Comparison of ENCODE assay signal across 24 cellular contexts in genomic region chr5:169460896-169461295, GRCh38.
"Had no signal": no experiment of that assay in that cellular context is flagged by ENCODE, and none has a peak within 500 bp of the region (broad histone marks: within the 10 kb centered on the region; RNA-seq: fewer than 3 reads in every experiment).

No MANE protein-coding gene starts in this region.

- DNase-seq: nephron progenitor cell; occipital lobe; ovary; posterior cingulate gyrus; psoas muscle; right cardiac atrium; right lobe of liver; sigmoid colon; small intestine; stimulated activated CD4-positive, alpha-beta T cell treated with anti-CD3 and anti-CD28 coated beads, Interleukin-15, amount 100 ng/mL, for 24 hours; stimulated activated CD4-positive, alpha-beta T cell treated with anti-CD3 and anti-CD28 coated beads, Interleukin-2, amount 100 ng/mL, for 24 hours; stimulated activated CD4-positive, alpha-beta T cell treated with anti-CD3 and anti-CD28 coated beads, Interleukin-2, amount 100 ng/mL, for 48 hours; stimulated activated CD4-positive, alpha-beta T cell treated with anti-CD3 and anti-CD28 coated beads, Interleukin-4, amount 100 ng/mL, for 24 hours; stimulated activated naive B cell treated with anti-CD40 and anti-IgM and Interleukin-4, amounts not matched to agents 10 μg/mL and 1 μg/mL and 100 μg/mL, for 72 hours; stimulated activated naive CD4-positive, alpha-beta T cell treated with Interleukin-2 at 50 U/mL for 16 hours; stomach; thyroid gland; trophoblast cell; upper lobe of left lung had no signal

- H3K4me3 ChIP-seq: neural progenitor cell, ovary, psoas muscle, right lobe of liver, sigmoid colon, stomach, thoracic aorta, thyroid gland, tibial nerve, upper lobe of left lung, vagina had no signal

- H2AFZ ChIP-seq: neural progenitor cell, parathyroid adenoma had no signal

- H3K79me2 ChIP-seq: parathyroid adenoma had no signal

- H3K36me3 ChIP-seq: neural progenitor cell, ovary, right lobe of liver, sigmoid colon, stomach, thoracic aorta, thyroid gland, tibial nerve, upper lobe of left lung, vagina had no signal

- H3K27me3 ChIP-seq: neural progenitor cell, ovary, right lobe of liver, sigmoid colon, stomach, thyroid gland, tibial nerve, upper lobe of left lung, vagina had no signal

- H3K4me1 ChIP-seq: parathyroid adenoma, psoas muscle, right lobe of liver, sigmoid colon, stomach, tibial nerve, upper lobe of left lung, vagina had no signal

- H3K27ac ChIP-seq: neural progenitor cell, ovary, parathyroid adenoma, psoas muscle, right lobe of liver, sigmoid colon, stomach, thoracic aorta, thyroid gland, tibial nerve, upper lobe of left lung, vagina had no signal

- H3K9ac ChIP-seq: neural progenitor cell, parathyroid adenoma had no signal

- H3K9me3 ChIP-seq: ovary, psoas muscle, right lobe of liver, sigmoid colon, thoracic aorta, thyroid gland, tibial nerve, upper lobe of left lung, vagina had no signal

- H3K4me2 ChIP-seq: neural progenitor cell had no signal
